Comparison of ENCODE assay signal across 8 cellular contexts in the genomic region with DNA sequence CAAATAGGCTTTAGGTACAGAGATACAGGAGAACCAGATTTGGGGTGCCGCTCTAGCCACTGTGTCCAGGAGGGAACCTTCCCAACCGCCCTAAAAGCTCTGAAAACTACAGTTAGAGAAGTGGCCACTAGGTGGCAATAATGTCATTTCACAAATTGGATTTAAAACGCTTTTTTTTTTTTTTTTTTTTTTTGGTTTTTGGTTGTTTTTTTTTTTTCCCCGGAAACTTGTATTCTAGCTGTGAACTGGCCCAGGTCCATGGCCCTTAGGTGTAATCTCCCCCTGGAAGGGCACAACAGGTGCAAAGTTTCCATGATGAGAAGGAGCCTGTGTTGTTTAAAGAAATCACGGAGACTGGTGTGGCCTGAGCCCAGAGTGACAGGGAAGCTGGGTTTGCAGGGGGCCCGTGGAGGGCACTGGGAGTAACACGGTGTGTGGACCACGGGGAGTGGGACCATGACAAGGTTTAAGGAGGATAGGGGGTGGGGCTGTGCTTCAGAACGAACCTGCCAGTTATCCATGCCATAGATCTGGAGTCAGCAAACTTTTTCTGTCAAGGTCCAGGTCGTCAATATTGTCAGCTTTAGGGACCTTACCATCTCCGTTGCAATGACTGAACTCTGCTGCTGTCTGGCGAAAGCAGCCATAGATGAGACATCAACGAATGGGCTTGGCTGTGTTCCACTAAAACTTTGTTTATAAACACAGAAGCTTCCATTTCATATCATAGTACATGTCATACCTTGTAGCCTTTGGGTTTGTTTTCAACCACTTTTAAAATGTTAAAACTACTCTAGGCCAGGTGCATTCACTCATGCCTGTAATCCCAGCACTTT. TPM values are rescaled to one million over a fixed set of nuclear protein-coding genes. Genes with fewer than 3 reads are reported as not detected.
DNase-seq lines count a peak whose midpoint lies in the region; ATAC-seq, FAIRE-seq and TF ChIP-seq lines count a peak whose summit lies in the region.

No MANE protein-coding gene starts in this region.

- H3K9me2 ChIP-seq in DOHH2 (replicated peaks; ENCODE audit: control insufficient read depth, low read length), result no peaks in the 10 kb centered on the region

- FAIRE-seq in kidney (lab: Jason Lieb, UNC), result peak; percentile 84

- no peak for ATAC-seq in GM19463 (IDR thresholded peaks at IDR 0.05; ENCODE audit: unreplicated experiment)

- H3K4me2 ChIP-seq in DOHH2 (ENCODE audit: low read length), result peak overlapping the region; percentile 34

- no peaks in the 10 kb centered on the region for H3F3A ChIP-seq in DOHH2 (ENCODE audit: control insufficient read depth, insufficient read depth)

- peak; percentile 48 for TF ChIP-seq CTCF in DOHH2 (IDR thresholded peaks at IDR 0.05; ENCODE audit: low read depth, low read length, poor library complexity, severe bottlenecking)
- peak; percentile 55 for TF ChIP-seq CTCF in LNCaP clone FGC (IDR thresholded peaks at IDR 0.05; ENCODE audit: control insufficient read depth, extremely low read depth, insufficient read depth)
- peak; percentile 70 for TF ChIP-seq CTCF in kidney (IDR thresholded peaks at IDR 0.05; ENCODE audit: borderline replicate concordance, extremely low read depth, insufficient read depth)

- H3K9me3 ChIP-seq in DOHH2 (ENCODE audit: control insufficient read depth, insufficient read depth, low read length), result no peaks in the 10 kb centered on the region
- no peaks in the 10 kb centered on the region for H3K9me3 ChIP-seq in kidney (ENCODE audit: control insufficient read depth in 1 of 2, low read length in 2 of 2)

- H4K20me1 ChIP-seq in DOHH2 (ENCODE audit: control insufficient read depth, insufficient read depth, low read depth, low read length), result no peaks in the 10 kb centered on the region

- peak overlapping the region in 1 of 2 donors; percentile 10 for H3K9ac ChIP-seq in kidney (ENCODE audit: low read length in 2 of 2)

- no peak overlapping the region for H3K4me3 ChIP-seq in DOHH2 (ENCODE audit: low read length)
- no peak overlapping the region for H3K4me3 ChIP-seq in LNCaP clone FGC (ENCODE audit: low read depth, low read length)
- H3K4me3 ChIP-seq in kidney (ENCODE audit: low read length in 2 of 2), result peak overlapping the region in 1 of 2 donors; percentile 9

- no peaks in the 10 kb centered on the region for H3K79me2 ChIP-seq in DOHH2 (ENCODE audit: control insufficient read depth, low read length)

- no peaks in the 10 kb centered on the region for H3K36me3 ChIP-seq in DOHH2 (ENCODE audit: control insufficient read depth, low read length)
- no peaks in the 10 kb centered on the region for H3K36me3 ChIP-seq in kidney (ENCODE audit: control insufficient read depth in 1 of 2, insufficient read depth in 2 of 2, low read length in 2 of 2)

- H3K27ac ChIP-seq in DOHH2 (ENCODE audit: low read depth, low read length) (no peak overlapping the region), kidney (ENCODE audit: low read depth in 2 of 2, low read length in 2 of 2) (no peak overlapping the region)

- intact Hi-C loops in kidney (cut with DNase I), result no loop called here

- 0 out of 2 replicates have a peak, but pooled peaks cover 3% of the 10 kb centered on the region for H3K27me3 ChIP-seq in DOHH2 (ENCODE audit: control insufficient read depth, low read length)

- peaks cover 3% of the 10 kb centered on the region for H3K4me1 ChIP-seq in DOHH2 (ENCODE audit: control insufficient read depth, low read length)
- peaks cover 0 to 2% of the 10 kb centered on the region in 2 donors for H3K4me1 ChIP-seq in kidney (ENCODE audit: control insufficient read depth in 1 of 2, insufficient read depth in 1 of 2, low read depth in 1 of 2, low read length in 2 of 2)

- DNase-seq in LNCaP clone FGC (ENCODE audit: low read depth), result peak; percentile 38
- DNase-seq in RPMI7951 (ENCODE audit: low read depth), result peak; percentile 67
- peak; percentile 75 for DNase-seq in astrocyte of the hippocampus (ENCODE audit: low read depth, low spot score)
- DNase-seq in kidney, result no peak
- DNase-seq in stimulated activated CD4-positive, alpha-beta T cell treated with anti-CD3 and anti-CD28 coated beads, TNF-alpha, amount 100 ng/mL, for 48 hours (ENCODE audit: low read depth in 3 of 3), result peak in 2 of 3 donors; percentile 15 to 49
- no peak for DNase-seq in HuH-7 (ENCODE audit: low spot score)

RNA-seq across cellular contexts. Expression of a gene that starts 10.1 kb away (rescaled TPM):
- not detected in 2 replicates for total RNA-seq in RPMI7951 (2014; rRNA removed; shearing (Covaris generic))
- total RNA-seq in kidney, result not detected
- polyA plus RNA-seq in kidney (ENCODE audit: insufficient read depth, low read depth, low replicate concordance), result not detected

RNA-seq across cellular contexts. Expression of a gene that starts 15.1 kb away (rescaled TPM):
- total RNA-seq in RPMI7951 (2014; rRNA removed; shearing (Covaris generic)), result 15.0 and 23.3 TPM in 2 replicates
- 26.9 TPM for total RNA-seq in kidney
- 13.9 TPM for polyA plus RNA-seq in kidney (ENCODE audit: insufficient read depth, low read depth, low replicate concordance)

RNA-seq across cellular contexts. Expression of a gene that starts 42.9 kb away (rescaled TPM):
- 0.36 and 0.39 TPM in 2 replicates for total RNA-seq in RPMI7951 (2014; rRNA removed; shearing (Covaris generic))
- 0.16 TPM for total RNA-seq in kidney
- not detected for polyA plus RNA-seq in kidney (ENCODE audit: insufficient read depth, low read depth, low replicate concordance)

Comparison
In these comparisons a context has a peak if more than half of its experiments do, and no peak if none do; other contexts are left out.
1. DNase-seq: peak in LNCaP clone FGC (single experiment), RPMI7951 (single experiment), astrocyte of the hippocampus (single experiment) and stimulated activated CD4-positive, alpha-beta T cell treated with anti-CD3 and anti-CD28 coated beads, TNF-alpha, amount 100 ng/mL, for 48 hours (2 of 3); none in kidney (single experiment) and HuH-7 (single experiment).
2. Peak in every context shown above with its lines, with median percentiles within 50 percentile points of each other: CTCF ChIP-seq.